15 cellular contexts compared by ENCODE assay signal in the genomic region with DNA sequence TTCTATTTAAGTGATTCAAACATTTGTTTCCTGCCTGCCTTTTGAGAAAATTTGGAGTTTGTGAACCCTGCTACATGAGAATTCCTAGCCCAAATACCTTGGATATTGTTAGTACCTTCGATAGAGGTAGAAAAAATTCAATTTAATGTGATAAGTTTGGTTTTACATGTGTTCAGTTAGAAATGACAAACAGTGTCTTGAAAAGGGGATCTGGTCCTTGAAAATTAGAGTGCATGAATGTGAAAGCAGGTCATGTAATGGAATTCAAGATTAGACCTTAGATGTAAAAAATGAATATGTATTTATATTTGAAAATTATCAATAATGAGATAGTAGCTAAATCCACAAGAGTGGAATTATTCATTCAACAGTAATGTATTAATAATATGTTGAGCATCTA.
DNase-seq lines count a peak whose midpoint lies in the region; ATAC-seq lines count a peak whose summit lies in the region.
"Had no signal": no experiment of that assay in that cellular context is flagged by ENCODE, and none has a peak within 500 bp of the region (broad histone marks: within the 10 kb centered on the region; RNA-seq: fewer than 3 reads in every experiment).

No MANE protein-coding gene starts in this region.

- CTCF ChIA-PET in naive thymus-derived CD4-positive, alpha-beta T cell (lab: Charles Lee), result interaction anchor here (1.1 kb wide), 1 partner anchor 28 kb away, joined by 4 read pairs; no protein-coding TSS in a partner anchor

- H3K27me3 ChIP-seq in naive thymus-derived CD4-positive, alpha-beta T cell (ENCODE audit: control insufficient read depth in 2 of 2, insufficient read depth in 2 of 2, low read length in 2 of 2), result no peaks in the 10 kb centered on the region
- H3K27me3 ChIP-seq: esophagus muscularis mucosa, spleen had no signal

- H3K36me3 ChIP-seq in naive thymus-derived CD4-positive, alpha-beta T cell (ENCODE audit: control insufficient read depth in 2 of 3, insufficient read depth in 3 of 3, low read length in 3 of 3), result peaks cover 0 to 3% (median 0%) of the 10 kb centered on the region in 3 experiments

- no peaks in the 10 kb centered on the region for H3K9me3 ChIP-seq in naive thymus-derived CD4-positive, alpha-beta T cell (ENCODE audit: control insufficient read depth in 2 of 3, low read length in 3 of 3)
- H3K9me3 ChIP-seq: esophagus muscularis mucosa, spleen had no signal

- peak overlapping the region in 6 of 9 donors; percentile 8 to 72 (median 40) for H3K27ac Mint-ChIP-seq in naive thymus-derived CD4-positive, alpha-beta T cell
- H3K27ac Mint-ChIP-seq: stimulated activated naive B cell treated with anti-CD40 and anti-IgM and Interleukin-4, amounts not matched to agents 10 μg/mL and 1 μg/mL and 100 μg/mL, for 72 hours had no signal

- POLR2A ChIA-PET in naive thymus-derived CD4-positive, alpha-beta T cell (lab: Charles Lee), result no interaction called here

- H3K4me3 Mint-ChIP-seq in naive thymus-derived CD4-positive, alpha-beta T cell, result peak overlapping the region in 1 of 10 donors; percentile 16
- H3K4me3 Mint-ChIP-seq: stimulated activated naive B cell treated with anti-CD40 and anti-IgM and Interleukin-4, amounts not matched to agents 10 μg/mL and 1 μg/mL and 100 μg/mL, for 72 hours had no signal

- H3K27ac ChIP-seq in naive thymus-derived CD4-positive, alpha-beta T cell (ENCODE audit: low read depth, low read length), result no peak overlapping the region
- H3K27ac ChIP-seq: esophagus muscularis mucosa, spleen had no signal

- H3K4me3 ChIP-seq in naive thymus-derived CD4-positive, alpha-beta T cell (ENCODE audit: low read length), result no peak overlapping the region
- H3K4me3 ChIP-seq: esophagus muscularis mucosa, spleen had no signal

- peaks cover 5 to 37% (median 19%) of the 10 kb centered on the region in 5 donors for H3K36me3 Mint-ChIP-seq in naive thymus-derived CD4-positive, alpha-beta T cell

- no peak for DNase-seq in naive thymus-derived CD4-positive, alpha-beta T cell
- DNase-seq in effector CD4-positive, alpha-beta T cell, result no peak
- DNase-seq in SIG-M5 (lab: John Stamatoyannopoulos, UW), result no peak
- DNase-seq in stimulated activated CD4-positive, alpha-beta T cell treated with anti-CD3 and anti-CD28 coated beads, Interleukin-4, amount 100 ng/mL, for 1 hour, result no peak
- DNase-seq: activated T-cell treated with anti-CD3 and anti-CD28 coated beads for 4 hours; caudate nucleus; DMS153; NCI-H187 treated with DMSO at 0.1 percent for 48 hours; spleen; stimulated activated naive B cell treated with anti-CD40 and anti-IgM and Interleukin-4, amounts not matched to agents 10 μg/mL and 1 μg/mL and 100 μg/mL, for 72 hours; T1000 had no signal

- intact Hi-C loops in naive thymus-derived CD4-positive, alpha-beta T cell (cut with micrococcal nuclease), result loop anchor here in 1 of 2 donors (2.0 to 5.0 kb wide), 2 partner anchors 13 to 63 kb away; no protein-coding TSS in a partner anchor

- H3K4me1 ChIP-seq in naive thymus-derived CD4-positive, alpha-beta T cell (ENCODE audit: control insufficient read depth in 2 of 2, insufficient read depth in 2 of 2, low read length in 2 of 2), result peaks cover 0 to 11% of the 10 kb centered on the region in 2 donors
- H3K4me1 ChIP-seq: esophagus muscularis mucosa had no signal

- H3K27me3 Mint-ChIP-seq in naive thymus-derived CD4-positive, alpha-beta T cell, result no peaks in the 10 kb centered on the region
- H3K27me3 Mint-ChIP-seq: stimulated activated naive B cell treated with anti-CD40 and anti-IgM and Interleukin-4, amounts not matched to agents 10 μg/mL and 1 μg/mL and 100 μg/mL, for 72 hours had no signal

- ATAC-seq in GM18909 (IDR thresholded peaks at IDR 0.05; ENCODE audit: poor library complexity, unreplicated experiment) (peak; percentile 22), GM21723 (IDR thresholded peaks at IDR 0.05; ENCODE audit: unreplicated experiment) (peak; percentile 25), HG03196 (IDR thresholded peaks at IDR 0.05; ENCODE audit: unreplicated experiment) (peak; percentile 15)
- ATAC-seq in naive thymus-derived CD4-positive, alpha-beta T cell, result no peak

- no peaks in the 10 kb centered on the region for H3K9me3 Mint-ChIP-seq in naive thymus-derived CD4-positive, alpha-beta T cell
- H3K9me3 Mint-ChIP-seq: stimulated activated naive B cell treated with anti-CD40 and anti-IgM and Interleukin-4, amounts not matched to agents 10 μg/mL and 1 μg/mL and 100 μg/mL, for 72 hours had no signal

- peaks cover 0 to 36% (median 25%) of the 10 kb centered on the region in 7 donors for H3K4me1 Mint-ChIP-seq in naive thymus-derived CD4-positive, alpha-beta T cell
